In genomic region chr12:21828111-21828775, GRCh38 we compare ENCODE assay signal across 17 cellular contexts. TPM values are rescaled to one million over a fixed set of nuclear protein-coding genes. Genes with fewer than 3 reads are reported as not detected.
DNase-seq lines count a peak whose midpoint lies in the region; ATAC-seq and TF ChIP-seq lines count a peak whose summit lies in the region.
"Had no signal": no experiment of that assay in that cellular context is flagged by ENCODE, and none has a peak within 500 bp of the region (broad histone marks: within the 10 kb centered on the region; RNA-seq: fewer than 3 reads in every experiment).

No MANE protein-coding gene starts in this region.

- WGBS in body of pancreas, 2 donors, result 78 to 79% methylated on average over 5 of the region's 5 CpGs

- intact Hi-C loops in body of pancreas (cut with DNase I), result no loop called here

- H3K4me1 ChIP-seq in body of pancreas (peaks cover 23% of the 10 kb centered on the region), skeletal muscle satellite cell (ENCODE audit: control insufficient read depth, insufficient read depth, low read length) (peaks cover 26% of the 10 kb centered on the region), foreskin keratinocyte (no peaks in the 10 kb centered on the region)
- H3K4me1 ChIP-seq: BE2C, testis had no signal

- H3K27me3 ChIP-seq in body of pancreas (no peaks in the 10 kb centered on the region), skeletal muscle satellite cell (ENCODE audit: control insufficient read depth, insufficient read depth, low read length) (no peaks in the 10 kb centered on the region), foreskin keratinocyte (no peaks in the 10 kb centered on the region)
- H3K27me3 ChIP-seq: BE2C, ovary, testis had no signal

- H3K27ac ChIP-seq in body of pancreas (peak overlapping the region in 2 of 4 donors; percentile 48 to 54), substantia nigra (ENCODE audit: low read depth, low read length, poor library complexity, severe bottlenecking) (no peak overlapping the region), foreskin keratinocyte (no peak overlapping the region)
- H3K27ac ChIP-seq: testis had no signal

- H3K9me3 ChIP-seq in body of pancreas (no peaks in the 10 kb centered on the region), skeletal muscle satellite cell (replicated peaks; ENCODE audit: low read length) (no peaks in the 10 kb centered on the region)
- H3K9me3 ChIP-seq: BE2C, ovary, testis had no signal

- H3K4me2 ChIP-seq in skeletal muscle satellite cell (ENCODE audit: low read length), result peak overlapping the region; percentile 52

- DNase-seq in EH (ENCODE audit: low read depth), result peak; percentile 77
- peak in 1 of 4 donors; percentile 18 for DNase-seq in body of pancreas
- no peak for DNase-seq in left lobe of liver (ENCODE audit: low spot score)
- DNase-seq in substantia nigra (lab: John Stamatoyannopoulos, UW), result no peak
- no peak for DNase-seq in dedifferentiated amniotic fluid mesenchymal stem cell (ENCODE audit: extremely low spot score)
- no peak for DNase-seq in HuH-7 (ENCODE audit: low spot score)
- no peak for DNase-seq in foreskin keratinocyte
- DNase-seq: activated CD8-positive, alpha-beta memory T cell treated with anti-CD3 and anti-CD28 coated beads for 24 hours; activated effector memory CD4-positive, alpha-beta T cell treated with Interleukin-2 at 50 U/mL for 16 hours; BE2C; foreskin melanocyte; immature natural killer cell; NCI-H1694; NCI-H510A treated with DMSO at 0.1 percent for 48 hours; testis had no signal

- H3K4me3 ChIP-seq in body of pancreas (no peak overlapping the region), skeletal muscle satellite cell (ENCODE audit: low read length) (peak overlapping the region; percentile 0)
- H3K4me3 ChIP-seq: ovary, testis had no signal

- no peaks in the 10 kb centered on the region for H3K36me3 ChIP-seq in body of pancreas (replicated peaks in 1 of 2; ENCODE audit: insufficient read depth in 1 of 2, low read depth in 2 of 2)
- no peaks in the 10 kb centered on the region for H3K36me3 ChIP-seq in skeletal muscle satellite cell (ENCODE audit: insufficient read depth, low read length)
- H3K36me3 ChIP-seq: BE2C, ovary had no signal

- TF ChIP-seq CTCF in body of pancreas (IDR thresholded peaks at IDR 0.05) (no peak), foreskin keratinocyte (conservative IDR thresholded peaks at IDR 0.05) (no peak)

- ATAC-seq in body of pancreas (peak; percentile 31), left lobe of liver (peak; percentile 57), foreskin keratinocyte (no peak)

- H3K9ac ChIP-seq in skeletal muscle satellite cell (ENCODE audit: low read depth, low read length), result peak overlapping the region; percentile 6

- no peak for TF ChIP-seq POLR2A in body of pancreas (IDR thresholded peaks at IDR 0.05)

RNA-seq across cellular contexts. Expression of gene KCNJ8, which starts 53.7 kb away (rescaled TPM):
- 10 to 100 TPM; 15.2 to 26.2 TPM for total RNA-seq in body of pancreas
- 26.0 TPM for total RNA-seq in left lobe of liver
- total RNA-seq in skeletal muscle satellite cell (2012; rRNA removed), result 0.76 and 2.6 TPM in 2 replicates
- not detected in 2 replicates for total RNA-seq in foreskin keratinocyte
- polyA plus RNA-seq in foreskin keratinocyte, result not detected in 2 replicates
- polyA plus RNA-seq: immature natural killer cell had no signal

Comparison
In these comparisons a context has a peak if more than half of its experiments do, and no peak if none do; other contexts are left out.
1. RNA of gene KCNJ8, which starts 53.7 kb away (total RNA-seq): 15.2 to 26.2 TPM in body of pancreas and 26.0 TPM in left lobe of liver (single experiment); not detected in foreskin keratinocyte; every median in the first group is over 10 times any median in the second.